ENCODE assay signal across 9 cellular contexts in the genomic region with DNA sequence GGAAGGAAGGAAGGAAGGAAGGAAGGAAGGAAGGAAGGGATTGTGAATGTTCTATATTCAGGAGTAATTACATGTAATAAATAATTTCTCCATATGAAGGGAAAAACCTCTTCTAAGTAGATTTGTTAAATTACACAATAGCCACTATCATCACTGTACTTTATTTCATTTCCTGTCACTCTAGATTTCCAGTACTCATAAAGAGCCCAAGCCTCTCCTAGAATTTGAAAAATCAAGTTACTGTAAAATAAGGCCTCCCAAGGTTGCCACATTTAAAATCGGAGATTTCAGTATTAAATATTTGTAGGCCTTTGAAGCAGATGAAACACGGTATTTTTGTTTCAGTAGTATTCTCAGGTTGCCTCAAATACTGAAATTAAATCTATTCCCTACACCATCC.
"Had no signal": no experiment of that assay in that cellular context is flagged by ENCODE, and none has a peak within 500 bp of the region (broad histone marks: within the 10 kb centered on the region; RNA-seq: fewer than 3 reads in every experiment).

No MANE protein-coding gene starts in this region.

- ATAC-seq: GM23338, HCT116 had no signal

- H3K27ac ChIP-seq: GM23248 had no signal

- H3K4me3 Mint-ChIP-seq: GM23338, H9, HFFc6 had no signal

- H3K27ac Mint-ChIP-seq: GM23338, HFFc6 had no signal

- H3K36me3 ChIP-seq: HAP-1 had no signal

- H3K4me1 Mint-ChIP-seq: GM23338, H9 had no signal

- H3K4me3 ChIP-seq: GM23248, GM23338, HAP-1 had no signal

- H3K4me1 ChIP-seq: HAP-1 had no signal

- H2AFZ ChIP-seq: GM23248, GM23338 had no signal

- H3K9ac ChIP-seq: GM23248 had no signal

- DNase-seq: GM23248, GOT3, H7, H9, HCEC 1CT, HFFc6 had no signal

- H3K9me3 ChIP-seq: HAP-1 had no signal

- H3K9me3 Mint-ChIP-seq: GM23338, H9 had no signal

- H3K4me2 ChIP-seq: GM23338 had no signal
